1 cellular context compared by ENCODE assay signal in the genomic region with DNA sequence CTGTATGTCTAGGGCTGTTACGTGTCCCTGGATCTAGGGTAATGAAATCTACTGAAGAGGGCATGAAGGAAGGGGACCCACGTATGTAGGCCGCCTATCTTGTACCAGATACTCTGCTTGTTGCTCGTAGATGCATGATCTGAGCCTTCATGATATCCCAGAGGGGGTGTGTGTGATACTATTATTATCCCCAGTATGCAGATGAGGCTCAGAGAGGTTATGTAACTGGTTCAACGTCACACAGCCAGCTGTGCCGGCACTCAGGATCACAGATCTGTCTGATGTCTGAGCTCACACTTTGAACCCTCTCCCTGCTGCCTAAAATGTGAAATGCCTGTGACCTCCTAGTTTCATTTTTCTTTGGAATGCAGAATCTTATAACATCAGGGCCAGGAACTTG.
A peak's percentile ranks its signal among the peaks of the same experiment; 100 is the strongest.
TF ChIP-seq lines count a peak whose summit lies in the region.

No MANE protein-coding gene starts in this region.

TF ChIP-seq in K562, 482 proteins besides CTCF, POLR2A, EP300 and RAD21:
- TF ChIP-seq KDM1A (IDR thresholded peaks at IDR 0.05) (0 out of 4 replicates have a peak, but pooled peaks of 1 of the 2 experiments have one; percentile 28), JUN (IDR thresholded peaks at IDR 0.05; ENCODE audit: borderline replicate concordance, low read depth, low read length) (no peak), JUN (CRISPR knock-in tag; IDR thresholded peaks at IDR 0.05; ENCODE audit: borderline replicate concordance) (no peak), DIDO1 (tag; IDR thresholded peaks at IDR 0.05; ENCODE audit: low read depth) (no peak), HNRNPUL1 (IDR thresholded peaks at IDR 0.05; ENCODE audit: low read length) (no peak), ZFP36 (IDR thresholded peaks at IDR 0.05; ENCODE audit: low read depth, low read length, partially characterized antibody) (peak; percentile 74), ZBTB7A (IDR thresholded peaks at IDR 0.05; ENCODE audit: borderline replicate concordance, control insufficient read depth, low read depth, low read length) (no peak), IFI16 (CRISPR knock-in tag; IDR thresholded peaks at IDR 0.05) (no peak), RBM25 (IDR thresholded peaks at IDR 0.05; ENCODE audit: low read depth, low read length, severe bottlenecking) (peak; percentile 87), ZSCAN29 (IDR thresholded peaks at IDR 0.05) (no peak), BCOR (IDR thresholded peaks at IDR 0.05) (peak; percentile 69), CAMTA2 (CRISPR knock-in tag; conservative IDR thresholded peaks at IDR 0.05) (no peak)
- TF ChIP-seq, protein P1, sequence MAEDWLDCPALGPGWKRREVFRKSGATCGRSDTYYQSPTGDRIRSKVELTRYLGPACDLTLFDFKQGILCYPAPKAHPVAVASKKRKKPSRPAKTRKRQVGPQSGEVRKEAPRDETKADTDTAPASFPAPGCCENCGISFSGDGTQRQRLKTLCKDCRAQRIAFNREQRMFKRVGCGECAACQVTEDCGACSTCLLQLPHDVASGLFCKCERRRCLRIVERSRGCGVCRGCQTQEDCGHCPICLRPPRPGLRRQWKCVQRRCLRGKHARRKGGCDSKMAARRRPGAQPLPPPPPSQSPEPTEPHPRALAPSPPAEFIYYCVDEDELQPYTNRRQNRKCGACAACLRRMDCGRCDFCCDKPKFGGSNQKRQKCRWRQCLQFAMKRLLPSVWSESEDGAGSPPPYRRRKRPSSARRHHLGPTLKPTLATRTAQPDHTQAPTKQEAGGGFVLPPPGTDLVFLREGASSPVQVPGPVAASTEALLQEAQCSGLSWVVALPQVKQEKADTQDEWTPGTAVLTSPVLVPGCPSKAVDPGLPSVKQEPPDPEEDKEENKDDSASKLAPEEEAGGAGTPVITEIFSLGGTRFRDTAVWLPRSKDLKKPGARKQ (CRISPR knock-in tag; IDR thresholded peaks at IDR 0.05): no peak
- TF ChIP-seq, protein P2, sequence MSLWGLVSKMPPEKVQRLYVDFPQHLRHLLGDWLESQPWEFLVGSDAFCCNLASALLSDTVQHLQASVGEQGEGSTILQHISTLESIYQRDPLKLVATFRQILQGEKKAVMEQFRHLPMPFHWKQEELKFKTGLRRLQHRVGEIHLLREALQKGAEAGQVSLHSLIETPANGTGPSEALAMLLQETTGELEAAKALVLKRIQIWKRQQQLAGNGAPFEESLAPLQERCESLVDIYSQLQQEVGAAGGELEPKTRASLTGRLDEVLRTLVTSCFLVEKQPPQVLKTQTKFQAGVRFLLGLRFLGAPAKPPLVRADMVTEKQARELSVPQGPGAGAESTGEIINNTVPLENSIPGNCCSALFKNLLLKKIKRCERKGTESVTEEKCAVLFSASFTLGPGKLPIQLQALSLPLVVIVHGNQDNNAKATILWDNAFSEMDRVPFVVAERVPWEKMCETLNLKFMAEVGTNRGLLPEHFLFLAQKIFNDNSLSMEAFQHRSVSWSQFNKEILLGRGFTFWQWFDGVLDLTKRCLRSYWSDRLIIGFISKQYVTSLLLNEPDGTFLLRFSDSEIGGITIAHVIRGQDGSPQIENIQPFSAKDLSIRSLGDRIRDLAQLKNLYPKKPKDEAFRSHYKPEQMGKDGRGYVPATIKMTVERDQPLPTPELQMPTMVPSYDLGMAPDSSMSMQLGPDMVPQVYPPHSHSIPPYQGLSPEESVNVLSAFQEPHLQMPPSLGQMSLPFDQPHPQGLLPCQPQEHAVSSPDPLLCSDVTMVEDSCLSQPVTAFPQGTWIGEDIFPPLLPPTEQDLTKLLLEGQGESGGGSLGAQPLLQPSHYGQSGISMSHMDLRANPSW (CRISPR knock-in tag; IDR thresholded peaks at IDR 0.05): no peak
- TF ChIP-seq, protein P3, sequence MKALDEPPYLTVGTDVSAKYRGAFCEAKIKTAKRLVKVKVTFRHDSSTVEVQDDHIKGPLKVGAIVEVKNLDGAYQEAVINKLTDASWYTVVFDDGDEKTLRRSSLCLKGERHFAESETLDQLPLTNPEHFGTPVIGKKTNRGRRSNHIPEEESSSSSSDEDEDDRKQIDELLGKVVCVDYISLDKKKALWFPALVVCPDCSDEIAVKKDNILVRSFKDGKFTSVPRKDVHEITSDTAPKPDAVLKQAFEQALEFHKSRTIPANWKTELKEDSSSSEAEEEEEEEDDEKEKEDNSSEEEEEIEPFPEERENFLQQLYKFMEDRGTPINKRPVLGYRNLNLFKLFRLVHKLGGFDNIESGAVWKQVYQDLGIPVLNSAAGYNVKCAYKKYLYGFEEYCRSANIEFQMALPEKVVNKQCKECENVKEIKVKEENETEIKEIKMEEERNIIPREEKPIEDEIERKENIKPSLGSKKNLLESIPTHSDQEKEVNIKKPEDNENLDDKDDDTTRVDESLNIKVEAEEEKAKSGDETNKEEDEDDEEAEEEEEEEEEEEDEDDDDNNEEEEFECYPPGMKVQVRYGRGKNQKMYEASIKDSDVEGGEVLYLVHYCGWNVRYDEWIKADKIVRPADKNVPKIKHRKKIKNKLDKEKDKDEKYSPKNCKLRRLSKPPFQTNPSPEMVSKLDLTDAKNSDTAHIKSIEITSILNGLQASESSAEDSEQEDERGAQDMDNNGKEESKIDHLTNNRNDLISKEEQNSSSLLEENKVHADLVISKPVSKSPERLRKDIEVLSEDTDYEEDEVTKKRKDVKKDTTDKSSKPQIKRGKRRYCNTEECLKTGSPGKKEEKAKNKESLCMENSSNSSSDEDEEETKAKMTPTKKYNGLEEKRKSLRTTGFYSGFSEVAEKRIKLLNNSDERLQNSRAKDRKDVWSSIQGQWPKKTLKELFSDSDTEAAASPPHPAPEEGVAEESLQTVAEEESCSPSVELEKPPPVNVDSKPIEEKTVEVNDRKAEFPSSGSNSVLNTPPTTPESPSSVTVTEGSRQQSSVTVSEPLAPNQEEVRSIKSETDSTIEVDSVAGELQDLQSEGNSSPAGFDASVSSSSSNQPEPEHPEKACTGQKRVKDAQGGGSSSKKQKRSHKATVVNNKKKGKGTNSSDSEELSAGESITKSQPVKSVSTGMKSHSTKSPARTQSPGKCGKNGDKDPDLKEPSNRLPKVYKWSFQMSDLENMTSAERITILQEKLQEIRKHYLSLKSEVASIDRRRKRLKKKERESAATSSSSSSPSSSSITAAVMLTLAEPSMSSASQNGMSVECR (CRISPR knock-in tag; IDR thresholded peaks at IDR 0.05): 0 out of 2 replicates have a peak, but pooled peaks have one; percentile 29
